1 cellular context compared by ENCODE assay signal in genomic region chr16:58734459-58734787, GRCh38.
TF ChIP-seq lines count a peak whose summit lies in the region.

No MANE protein-coding gene starts in this region.

TF ChIP-seq in K562, 482 proteins besides CTCF, POLR2A, EP300 and RAD21 (continued from another document):
- TF ChIP-seq TARDBP (IDR thresholded peaks at IDR 0.05) (no peak), NRF1 (conservative IDR thresholded peaks at IDR 0.05 in 1 of 2, IDR thresholded peaks at IDR 0.05 in 1 of 2) (peak; percentile 44 to 53; a peak in 3 of 4 replicates), CBFA2T3 (IDR thresholded peaks at IDR 0.05) (no peak), POLR2AphosphoS2 (IDR thresholded peaks at IDR 0.05; ENCODE audit: low read length) (no peak), RBM39 (optimal IDR thresholded peaks at IDR 0.05; ENCODE audit: low read depth, low read length) (no peak), ZNF24 (IDR thresholded peaks at IDR 0.05) (peak; percentile 93; the same call in 1 of the 2 replicates), SMARCA5 (IDR thresholded peaks at IDR 0.05) (0 out of 2 replicates have a peak, but pooled peaks have one; percentile 7), CBX3 (IDR thresholded peaks at IDR 0.05; ENCODE audit: borderline replicate concordance in 1 of 2, low read length in 2 of 2) (peak in 1 of 2 experiments; percentile 5; a peak in 1 of 3 replicates), ZNF592 (IDR thresholded peaks at IDR 0.05) (0 out of 2 replicates have a peak, but pooled peaks have one; percentile 33), NR0B1 (IDR thresholded peaks at IDR 0.05; ENCODE audit: partially characterized antibody) (no peak), YBX1 (IDR thresholded peaks at IDR 0.05) (no peak), MEIS2 (IDR thresholded peaks at IDR 0.05; ENCODE audit: partially characterized antibody) (peak; percentile 2), SMAD3 (CRISPR knock-in tag; conservative IDR thresholded peaks at IDR 0.05) (no peak), HNRNPL (IDR thresholded peaks at IDR 0.05; ENCODE audit: low read depth, low read length) (no peak), TAF15 (IDR thresholded peaks at IDR 0.05; ENCODE audit: low read depth, low read length) (no peak), ARNT (IDR thresholded peaks at IDR 0.05) (peak in 1 of 2 experiments; percentile 45; a peak in 1 of 4 replicates), RBM22 (IDR thresholded peaks at IDR 0.05; ENCODE audit: low read depth, low read length, poor library complexity, severe bottlenecking) (no peak), PHF21A (IDR thresholded peaks at IDR 0.05; ENCODE audit: borderline replicate concordance, low read depth) (no peak), ZNF212 (CRISPR knock-in tag; IDR thresholded peaks at IDR 0.05) (no peak), DDX20 (tag; IDR thresholded peaks at IDR 0.05; ENCODE audit: low read depth) (no peak), PML (IDR thresholded peaks at IDR 0.05; ENCODE audit: low read length) (no peak), NR1H2 (CRISPR knock-in tag; IDR thresholded peaks at IDR 0.05) (0 out of 2 replicates have a peak, but pooled peaks have one; percentile 3), TCF3 (CRISPR knock-in tag; IDR thresholded peaks at IDR 0.05) (no peak), SIRT6 (IDR thresholded peaks at IDR 0.05; ENCODE audit: low read depth, low read length) (no peak), CBX2 (IDR thresholded peaks at IDR 0.05; ENCODE audit: insufficient read depth, low read length, poor library complexity, severe bottlenecking) (no peak), BACH1 (tag; IDR thresholded peaks at IDR 0.05) (no peak), ZFP30 (CRISPR knock-in tag; IDR thresholded peaks at IDR 0.05; ENCODE audit: borderline replicate concordance) (no peak), FOSL1 (tag; conservative IDR thresholded peaks at IDR 0.05) (no peak), NFIX (CRISPR knock-in tag; IDR thresholded peaks at IDR 0.05; ENCODE audit: low read depth) (no peak), CBFB (CRISPR knock-in tag; IDR thresholded peaks at IDR 0.05) (no peak)
- TF ChIP-seq, protein P1, sequence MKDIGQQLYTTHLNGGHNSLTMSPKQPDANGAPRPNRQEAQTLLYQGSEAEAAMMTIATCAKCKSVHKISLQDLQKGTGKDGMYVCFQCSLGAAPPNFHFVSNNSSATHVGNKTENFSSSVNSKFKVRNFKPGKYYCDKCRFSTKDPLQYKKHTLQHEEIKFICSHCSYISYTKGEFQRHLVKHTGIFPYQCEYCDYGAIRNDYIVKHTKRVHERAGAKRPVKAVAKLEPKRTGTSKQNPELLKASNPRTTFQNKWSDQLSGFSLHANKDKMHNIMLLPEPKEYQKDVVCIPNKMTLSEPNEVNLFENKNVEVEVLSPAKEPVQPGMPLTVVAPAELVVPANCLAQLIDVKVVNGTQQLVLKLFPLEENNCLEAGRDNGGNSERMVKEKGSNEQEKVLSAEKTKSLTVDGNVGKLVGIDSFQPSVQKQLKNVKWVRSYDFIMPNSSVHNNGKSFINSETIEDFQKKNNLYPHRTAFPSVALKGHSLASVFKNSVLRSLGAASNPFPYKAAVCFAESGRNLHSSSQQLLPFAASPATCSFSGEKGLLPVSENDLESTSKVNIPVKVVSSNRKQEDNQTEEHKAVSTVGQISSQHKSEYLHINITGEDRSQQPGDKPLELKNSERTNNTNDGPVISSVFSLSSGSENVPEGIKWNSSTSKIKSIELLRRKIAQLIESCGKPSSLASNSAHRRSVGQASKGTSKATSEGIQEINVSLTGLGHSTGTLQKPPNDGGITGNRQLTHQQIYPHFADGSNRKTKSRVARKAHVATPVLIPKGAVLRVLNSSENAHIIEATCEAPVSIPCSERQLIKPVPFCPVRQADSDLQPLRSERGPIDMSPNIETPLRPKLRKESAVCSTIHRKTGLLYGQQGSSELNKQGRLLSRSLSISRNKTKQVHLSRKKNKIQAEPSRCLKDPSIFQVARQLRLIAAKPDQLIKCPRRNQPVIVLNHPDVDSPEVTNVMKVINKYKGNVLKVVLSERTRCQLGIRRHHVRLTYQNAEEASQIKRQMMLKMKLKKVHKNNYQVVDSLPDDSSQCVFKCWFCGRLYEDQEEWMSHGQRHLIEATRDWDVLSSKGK (CRISPR knock-in tag; IDR thresholded peaks at IDR 0.05): no peak
- TF ChIP-seq, protein P2, sequence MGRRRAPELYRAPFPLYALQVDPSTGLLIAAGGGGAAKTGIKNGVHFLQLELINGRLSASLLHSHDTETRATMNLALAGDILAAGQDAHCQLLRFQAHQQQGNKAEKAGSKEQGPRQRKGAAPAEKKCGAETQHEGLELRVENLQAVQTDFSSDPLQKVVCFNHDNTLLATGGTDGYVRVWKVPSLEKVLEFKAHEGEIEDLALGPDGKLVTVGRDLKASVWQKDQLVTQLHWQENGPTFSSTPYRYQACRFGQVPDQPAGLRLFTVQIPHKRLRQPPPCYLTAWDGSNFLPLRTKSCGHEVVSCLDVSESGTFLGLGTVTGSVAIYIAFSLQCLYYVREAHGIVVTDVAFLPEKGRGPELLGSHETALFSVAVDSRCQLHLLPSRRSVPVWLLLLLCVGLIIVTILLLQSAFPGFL (CRISPR knock-in tag; IDR thresholded peaks at IDR 0.05): no peak
- TF ChIP-seq, protein P3, sequence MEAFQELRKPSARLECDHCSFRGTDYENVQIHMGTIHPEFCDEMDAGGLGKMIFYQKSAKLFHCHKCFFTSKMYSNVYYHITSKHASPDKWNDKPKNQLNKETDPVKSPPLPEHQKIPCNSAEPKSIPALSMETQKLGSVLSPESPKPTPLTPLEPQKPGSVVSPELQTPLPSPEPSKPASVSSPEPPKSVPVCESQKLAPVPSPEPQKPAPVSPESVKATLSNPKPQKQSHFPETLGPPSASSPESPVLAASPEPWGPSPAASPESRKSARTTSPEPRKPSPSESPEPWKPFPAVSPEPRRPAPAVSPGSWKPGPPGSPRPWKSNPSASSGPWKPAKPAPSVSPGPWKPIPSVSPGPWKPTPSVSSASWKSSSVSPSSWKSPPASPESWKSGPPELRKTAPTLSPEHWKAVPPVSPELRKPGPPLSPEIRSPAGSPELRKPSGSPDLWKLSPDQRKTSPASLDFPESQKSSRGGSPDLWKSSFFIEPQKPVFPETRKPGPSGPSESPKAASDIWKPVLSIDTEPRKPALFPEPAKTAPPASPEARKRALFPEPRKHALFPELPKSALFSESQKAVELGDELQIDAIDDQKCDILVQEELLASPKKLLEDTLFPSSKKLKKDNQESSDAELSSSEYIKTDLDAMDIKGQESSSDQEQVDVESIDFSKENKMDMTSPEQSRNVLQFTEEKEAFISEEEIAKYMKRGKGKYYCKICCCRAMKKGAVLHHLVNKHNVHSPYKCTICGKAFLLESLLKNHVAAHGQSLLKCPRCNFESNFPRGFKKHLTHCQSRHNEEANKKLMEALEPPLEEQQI (IDR thresholded peaks at IDR 0.05): no peak
- TF ChIP-seq, protein P4, sequence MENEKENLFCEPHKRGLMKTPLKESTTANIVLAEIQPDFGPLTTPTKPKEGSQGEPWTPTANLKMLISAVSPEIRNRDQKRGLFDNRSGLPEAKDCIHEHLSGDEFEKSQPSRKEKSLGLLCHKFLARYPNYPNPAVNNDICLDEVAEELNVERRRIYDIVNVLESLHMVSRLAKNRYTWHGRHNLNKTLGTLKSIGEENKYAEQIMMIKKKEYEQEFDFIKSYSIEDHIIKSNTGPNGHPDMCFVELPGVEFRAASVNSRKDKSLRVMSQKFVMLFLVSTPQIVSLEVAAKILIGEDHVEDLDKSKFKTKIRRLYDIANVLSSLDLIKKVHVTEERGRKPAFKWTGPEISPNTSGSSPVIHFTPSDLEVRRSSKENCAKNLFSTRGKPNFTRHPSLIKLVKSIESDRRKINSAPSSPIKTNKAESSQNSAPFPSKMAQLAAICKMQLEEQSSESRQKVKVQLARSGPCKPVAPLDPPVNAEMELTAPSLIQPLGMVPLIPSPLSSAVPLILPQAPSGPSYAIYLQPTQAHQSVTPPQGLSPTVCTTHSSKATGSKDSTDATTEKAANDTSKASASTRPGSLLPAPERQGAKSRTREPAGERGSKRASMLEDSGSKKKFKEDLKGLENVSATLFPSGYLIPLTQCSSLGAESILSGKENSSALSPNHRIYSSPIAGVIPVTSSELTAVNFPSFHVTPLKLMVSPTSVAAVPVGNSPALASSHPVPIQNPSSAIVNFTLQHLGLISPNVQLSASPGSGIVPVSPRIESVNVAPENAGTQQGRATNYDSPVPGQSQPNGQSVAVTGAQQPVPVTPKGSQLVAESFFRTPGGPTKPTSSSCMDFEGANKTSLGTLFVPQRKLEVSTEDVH (IDR thresholded peaks at IDR 0.05; ENCODE audit: low read depth, partially characterized antibody): no peak
- TF ChIP-seq, protein P5, sequence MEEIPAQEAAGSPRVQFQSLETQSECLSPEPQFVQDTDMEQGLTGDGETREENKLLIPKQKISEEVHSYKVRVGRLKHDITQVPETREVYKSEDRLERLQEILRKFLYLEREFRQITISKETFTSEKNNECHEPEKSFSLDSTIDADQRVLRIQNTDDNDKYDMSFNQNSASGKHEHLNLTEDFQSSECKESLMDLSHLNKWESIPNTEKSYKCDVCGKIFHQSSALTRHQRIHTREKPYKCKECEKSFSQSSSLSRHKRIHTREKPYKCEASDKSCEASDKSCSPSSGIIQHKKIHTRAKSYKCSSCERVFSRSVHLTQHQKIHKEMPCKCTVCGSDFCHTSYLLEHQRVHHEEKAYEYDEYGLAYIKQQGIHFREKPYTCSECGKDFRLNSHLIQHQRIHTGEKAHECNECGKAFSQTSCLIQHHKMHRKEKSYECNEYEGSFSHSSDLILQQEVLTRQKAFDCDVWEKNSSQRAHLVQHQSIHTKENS (CRISPR knock-in tag; IDR thresholded peaks at IDR 0.05): no peak
